Comparison of ENCODE assay signal across 8 cellular contexts in the genomic region with DNA sequence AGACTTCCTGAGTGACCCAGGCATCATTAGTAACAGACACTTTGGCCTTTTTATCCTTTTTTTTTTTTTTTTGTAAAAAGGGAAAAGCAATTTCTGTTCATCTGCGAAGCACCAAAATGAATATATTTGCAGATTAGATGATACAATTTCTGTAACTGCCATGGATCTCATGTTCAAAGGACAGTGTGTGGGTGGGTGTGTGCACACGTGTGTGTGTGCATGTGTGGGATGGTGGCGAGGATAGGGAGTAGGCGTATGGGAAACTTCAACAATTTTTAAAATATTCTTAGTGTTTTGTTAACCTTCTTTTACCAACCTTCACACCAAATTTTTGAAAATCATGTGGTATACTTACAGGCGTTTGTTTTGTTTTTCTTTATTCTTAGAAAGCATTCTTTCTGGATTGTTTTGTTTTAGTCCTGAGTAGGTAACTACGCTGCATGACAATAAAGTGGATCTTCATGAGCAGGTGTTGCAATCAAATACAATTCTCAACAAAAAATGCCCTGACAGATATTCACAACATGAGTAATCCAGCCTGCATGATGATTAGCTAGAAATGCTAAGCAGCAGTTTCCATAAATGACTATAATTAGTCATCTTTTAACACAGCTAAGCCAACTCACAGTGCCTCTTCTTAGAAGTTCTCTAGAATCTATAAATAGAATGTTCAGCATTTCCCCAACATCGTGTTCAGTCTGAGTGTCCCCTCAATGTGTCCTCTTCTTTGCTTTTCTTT. TPM values are rescaled to one million over a fixed set of nuclear protein-coding genes. Genes with fewer than 3 reads are reported as not detected.
DNase-seq lines count a peak whose midpoint lies in the region; ATAC-seq and TF ChIP-seq lines count a peak whose summit lies in the region.

No MANE protein-coding gene starts in this region.

- H3K4me1 ChIP-seq in breast epithelium, result no peaks in the 10 kb centered on the region
- peaks cover 6% of the 10 kb centered on the region for H3K4me1 ChIP-seq in upper lobe of right lung
- peaks cover 0 to 11% of the 10 kb centered on the region in 2 donors for H3K4me1 ChIP-seq in adrenal gland (replicated peaks in 1 of 2)

- H3K4me1 Mint-ChIP-seq in stimulated activated effector memory CD8-positive, alpha-beta T cell treated with anti-CD3 and anti-CD28 coated beads, Interleukin-12 subunit alpha, Interleukin-12 subunit beta, amount 100 ng/mL, for 72 hours, result peaks cover 51% of the 10 kb centered on the region

- intact Hi-C loops in breast epithelium (cut with DNase I; ENCODE audit: low total_unique reads), result no loop called here
- intact Hi-C loops in upper lobe of right lung (cut with DNase I), result loop anchor here (10.0 kb wide), 1 partner anchor 467 kb away; no protein-coding TSS in a partner anchor
- intact Hi-C loops in adrenal gland (cut with DNase I), result no loop called here

- peak; percentile 71 for DNase-seq in AG09309 (ENCODE audit: low read depth)
- no peak for DNase-seq in breast epithelium (ENCODE audit: low spot score in 2 of 2)
- DNase-seq in stimulated activated effector memory CD8-positive, alpha-beta T cell treated with anti-CD3 and anti-CD28 coated beads, Interleukin-12 subunit alpha, Interleukin-12 subunit beta, amount 100 ng/mL, for 72 hours (ENCODE audit: low spot score in 2 of 2), result no peak
- DNase-seq in upper lobe of right lung, result no peak
- DNase-seq in adrenal gland, result no peak
- DNase-seq in KG1 (lab: John Stamatoyannopoulos, UW), result no peak

- H3K27me3 ChIP-seq in breast epithelium (no peaks in the 10 kb centered on the region), upper lobe of right lung (no peaks in the 10 kb centered on the region), adrenal gland (no peaks in the 10 kb centered on the region)

- TF ChIP-seq CTCF in AG09309 (IDR thresholded peaks at IDR 0.05; ENCODE audit: control insufficient read depth, insufficient read depth, low read depth, low read length, missing control alignments) (no peak), breast epithelium (IDR thresholded peaks at IDR 0.05) (no peak), upper lobe of right lung (IDR thresholded peaks at IDR 0.05) (no peak), adrenal gland (IDR thresholded peaks at IDR 0.05) (no peak)

- no peak for TF ChIP-seq POLR2A in breast epithelium (IDR thresholded peaks at IDR 0.05)
- no peak for TF ChIP-seq POLR2A in adrenal gland (IDR thresholded peaks at IDR 0.05)

- H3K9me3 ChIP-seq in breast epithelium (no peaks in the 10 kb centered on the region), upper lobe of right lung (no peaks in the 10 kb centered on the region), adrenal gland (replicated peaks in 1 of 3) (no peaks in the 10 kb centered on the region)

- WGBS in adrenal gland, 4 donors, result 65 to 73% (median 68%) methylated on average over 7 of the region's 7 CpGs

- H3K9me3 Mint-ChIP-seq in stimulated activated effector memory CD8-positive, alpha-beta T cell treated with anti-CD3 and anti-CD28 coated beads, Interleukin-12 subunit alpha, Interleukin-12 subunit beta, amount 100 ng/mL, for 72 hours, result no peaks in the 10 kb centered on the region

- H3K36me3 ChIP-seq in breast epithelium, result no peaks in the 10 kb centered on the region
- H3K36me3 ChIP-seq in upper lobe of right lung, result no peaks in the 10 kb centered on the region
- no peaks in the 10 kb centered on the region for H3K36me3 ChIP-seq in adrenal gland (replicated peaks in 1 of 2)

- H3K36me3 Mint-ChIP-seq in stimulated activated effector memory CD8-positive, alpha-beta T cell treated with anti-CD3 and anti-CD28 coated beads, Interleukin-12 subunit alpha, Interleukin-12 subunit beta, amount 100 ng/mL, for 72 hours, result no peaks in the 10 kb centered on the region

- H3K27ac ChIP-seq in breast epithelium (peak overlapping the region; percentile 40 to 84), upper lobe of right lung (no peak overlapping the region), adrenal gland (peak overlapping the region in 1 of 5 donors; percentile 1)

- peak overlapping the region; percentile 92 for H3K27ac Mint-ChIP-seq in stimulated activated effector memory CD8-positive, alpha-beta T cell treated with anti-CD3 and anti-CD28 coated beads, Interleukin-12 subunit alpha, Interleukin-12 subunit beta, amount 100 ng/mL, for 72 hours

- peak overlapping the region; percentile 63 for H3K4me3 Mint-ChIP-seq in stimulated activated effector memory CD8-positive, alpha-beta T cell treated with anti-CD3 and anti-CD28 coated beads, Interleukin-12 subunit alpha, Interleukin-12 subunit beta, amount 100 ng/mL, for 72 hours

- no peak overlapping the region for H3K4me3 ChIP-seq in AG09309 (ENCODE audit: control insufficient read depth, low read depth, low read length)
- no peak overlapping the region for H3K4me3 ChIP-seq in breast epithelium
- no peak overlapping the region for H3K4me3 ChIP-seq in upper lobe of right lung
- H3K4me3 ChIP-seq in adrenal gland, result no peak overlapping the region

- ATAC-seq in GM18907 (IDR thresholded peaks at IDR 0.05; ENCODE audit: unreplicated experiment) (peak; percentile 66), HG03460 (IDR thresholded peaks at IDR 0.05; ENCODE audit: unreplicated experiment) (peak; percentile 70), upper lobe of right lung (no peak)
- peak; percentile 97 for ATAC-seq in stimulated activated effector memory CD8-positive, alpha-beta T cell treated with anti-CD3 and anti-CD28 coated beads, Interleukin-12 subunit alpha, Interleukin-12 subunit beta, amount 100 ng/mL, for 72 hours

RNA-seq across cellular contexts. Expression of a gene that starts 53.5 kb away (rescaled TPM):
- total RNA-seq in breast epithelium (10 to 100 TPM in 2 of 3 donors, 1 to 10 TPM in 1; 9.8 to 14.4 (median 11.5) TPM), upper lobe of right lung (23.1 TPM), adrenal gland (10 to 100 TPM; 30.3 to 96.3 (median 55.9) TPM)
- polyA plus RNA-seq in adrenal gland, result 100 to 1,000 TPM in 1 of 3 donors, 10 to 100 TPM in 2; 28.5 to 126 (median 35.3) TPM
